Comparison of ENCODE assay signal across 1 cellular context in the genomic region with DNA sequence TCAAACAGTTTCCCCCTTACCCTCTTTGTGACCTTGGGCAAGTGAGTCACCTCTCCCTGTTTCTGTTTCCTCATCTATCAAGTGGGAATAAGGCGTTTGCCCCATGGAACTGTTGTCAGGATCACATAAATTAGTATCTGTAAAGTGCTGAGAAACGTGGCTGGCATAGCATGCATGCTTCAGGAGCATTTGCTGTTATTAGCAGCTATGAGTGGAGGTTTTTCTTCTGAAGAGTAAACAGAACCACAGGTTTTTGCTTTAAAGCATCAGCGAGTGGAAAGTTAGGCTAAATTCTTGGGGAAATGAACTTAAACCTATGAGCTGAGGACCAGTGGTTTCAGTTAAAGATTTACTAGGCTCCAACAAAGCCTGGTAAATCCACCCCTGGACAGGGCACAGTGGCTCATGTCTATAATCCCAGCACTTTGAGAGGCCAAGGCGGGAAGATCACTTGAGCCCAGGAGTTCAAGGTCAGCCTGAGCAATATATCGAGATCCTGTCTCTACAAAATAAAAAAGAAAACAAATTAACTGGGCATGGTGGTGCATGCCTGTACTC. TPM values are rescaled to one million over a fixed set of nuclear protein-coding genes. Genes with fewer than 3 reads are reported as not detected.
"Had no signal": no experiment of that assay in that cellular context is flagged by ENCODE, and none has a peak within 500 bp of the region (broad histone marks: within the 10 kb centered on the region; RNA-seq: fewer than 3 reads in every experiment).

No MANE protein-coding gene starts in this region.

RNA-seq across cellular contexts. Expression of gene FCGBP, which starts 30.8 kb away (rescaled TPM):
- polyA plus RNA-seq: cardiac muscle cell had no signal
